Comparison of ENCODE assay signal across 9 cellular contexts in the genomic region with DNA sequence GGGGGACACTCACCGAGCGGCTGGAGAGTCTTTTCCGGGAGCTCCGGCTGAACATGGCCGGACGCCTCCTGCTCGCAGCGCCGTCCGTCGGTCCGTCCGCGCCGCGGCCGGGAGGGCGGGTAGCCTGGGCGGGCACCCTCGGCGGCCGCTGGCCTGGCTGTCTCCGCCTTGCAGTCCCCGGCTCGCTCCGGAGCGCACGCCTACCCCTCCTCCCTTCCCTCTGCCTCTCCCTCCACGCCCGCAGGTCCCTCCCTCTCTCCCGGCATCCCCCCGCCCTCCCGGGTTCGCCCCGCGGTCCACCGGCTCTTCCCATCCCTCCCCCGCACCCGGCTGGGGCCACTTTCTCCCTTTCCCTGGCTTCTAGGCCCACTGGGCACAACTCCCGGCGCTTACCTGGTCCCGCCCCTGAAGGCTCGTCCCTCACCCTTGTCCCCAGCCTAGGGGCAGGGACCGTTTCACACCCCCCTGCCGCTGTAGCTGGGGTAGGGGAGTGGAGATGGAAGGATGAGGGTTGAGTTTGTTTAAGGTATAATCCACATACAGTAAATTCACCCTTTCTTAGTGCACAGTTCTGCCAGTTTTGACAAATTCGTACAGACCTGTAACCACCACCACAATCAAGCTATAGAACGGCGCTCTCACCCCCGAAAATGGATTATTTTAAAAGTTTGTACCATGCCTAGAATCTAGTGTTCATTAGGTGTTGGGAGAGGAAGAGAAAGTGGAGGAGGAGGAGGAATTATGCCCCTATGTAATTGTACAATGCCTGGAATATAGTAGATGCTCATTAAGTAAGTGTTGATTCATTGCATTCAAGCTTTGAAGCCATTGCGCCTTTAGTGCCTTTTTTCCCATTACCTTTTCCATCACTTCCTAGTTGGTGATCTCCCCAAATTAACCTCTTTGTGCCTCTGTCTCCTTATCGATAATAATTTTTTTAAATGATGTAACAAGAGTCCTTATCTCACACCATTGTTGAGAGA.
DNase-seq lines count a peak whose midpoint lies in the region; ATAC-seq, FAIRE-seq and TF ChIP-seq lines count a peak whose summit lies in the region.
"Had no signal": no experiment of that assay in that cellular context is flagged by ENCODE, and none has a peak within 500 bp of the region (broad histone marks: within the 10 kb centered on the region; RNA-seq: fewer than 3 reads in every experiment).

No MANE protein-coding gene starts in this region.

- no peak for TF ChIP-seq CTCF in chondrocyte (IDR thresholded peaks at IDR 0.05)
- TF ChIP-seq CTCF in HepG2 (CRISPR knock-in tag; IDR thresholded peaks at IDR 0.05), result no peak

- H3K36me3 Mint-ChIP-seq in chondrocyte (ENCODE audit: low read depth), result no peaks in the 10 kb centered on the region
- H3K36me3 Mint-ChIP-seq in effector memory CD8-positive, alpha-beta T cell (ENCODE audit: insufficient read depth), result no peaks in the 10 kb centered on the region

- no peak for TF ChIP-seq RAD21 in HepG2 (CRISPR knock-in tag; IDR thresholded peaks at IDR 0.05)

- H2AFZ ChIP-seq in HepG2 (ENCODE audit: low read length), result no peak overlapping the region

- FAIRE-seq in HepG2 (lab: Jason Lieb, UNC), result no peak

- peak; percentile 2 for DNase-seq in stimulated activated CD4-positive, alpha-beta T cell treated with anti-CD3 and anti-CD28 coated beads, Interleukin-15, amount 100 ng/mL, for 24 hours
- DNase-seq in stimulated activated CD4-positive, alpha-beta T cell treated with anti-CD3 and anti-CD28 coated beads, Interleukin-2, amount 100 ng/mL, for 24 hours, result no peak
- DNase-seq in chondrocyte (ENCODE audit: low spot score) (peak; percentile 92), HepG2 (ENCODE audit: low spot score) (no peak)
- DNase-seq in effector memory CD8-positive, alpha-beta T cell, result no peak
- DNase-seq: T1000 had no signal

- POLR2A ChIA-PET in HepG2 (lab: Yijun Ruan, JAX), result no interaction called here

- no peaks in the 10 kb centered on the region for H3K27me3 Mint-ChIP-seq in chondrocyte (ENCODE audit: low read depth)
- H3K27me3 Mint-ChIP-seq in effector memory CD8-positive, alpha-beta T cell, result peaks cover 30 to 57% of the 10 kb centered on the region in 2 donors

- H3K36me3 ChIP-seq in HepG2 (replicated peaks in 1 of 2; ENCODE audit: control insufficient read depth in 1 of 2, insufficient read depth in 2 of 2, low read length in 2 of 2), result no peaks in the 10 kb centered on the region

- H3K9me3 ChIP-seq in HepG2 (ENCODE audit: low read length), result no peaks in the 10 kb centered on the region

- ATAC-seq in HepG2 (peak; percentile 81), GM19035 (IDR thresholded peaks at IDR 0.05; ENCODE audit: unreplicated experiment) (no peak), HG02623 (IDR thresholded peaks at IDR 0.05; ENCODE audit: unreplicated experiment) (no peak), HG03354 (IDR thresholded peaks at IDR 0.05; ENCODE audit: poor library complexity, severe bottlenecking, unreplicated experiment) (no peak)
- no peak for ATAC-seq in effector memory CD8-positive, alpha-beta T cell (replicated peaks)

- H3K27ac Mint-ChIP-seq in chondrocyte (ENCODE audit: unreplicated experiment), result peak overlapping the region; percentile 27
- no peak overlapping the region for H3K27ac Mint-ChIP-seq in effector memory CD8-positive, alpha-beta T cell

- no peaks in the 10 kb centered on the region for H3K4me1 ChIP-seq in HepG2 (ENCODE audit: insufficient read depth, low read length)

- no peaks in the 10 kb centered on the region for H3K9me3 Mint-ChIP-seq in chondrocyte (ENCODE audit: low read depth)
- H3K9me3 Mint-ChIP-seq in effector memory CD8-positive, alpha-beta T cell, result no peaks in the 10 kb centered on the region

- H3K4me3 ChIP-seq in HepG2 (replicated peaks in 1 of 3; ENCODE audit: insufficient read depth in 1 of 3, low read depth in 2 of 3, low read length in 3 of 3), result peak overlapping the region in 2 of 3 experiments; percentile 16 to 43; a peak in 2 of 6 replicates

- TF ChIP-seq EP300 in HepG2 (IDR thresholded peaks at IDR 0.05; ENCODE audit: low read depth in 2 of 2, low read length in 2 of 2) (no peak), HepG2 (CRISPR knock-in tag; IDR thresholded peaks at IDR 0.05; ENCODE audit: borderline replicate concordance) (no peak)

- no peak overlapping the region for H3K9ac ChIP-seq in HepG2 (ENCODE audit: insufficient read depth, low read depth, low read length)

- CTCF ChIA-PET in HepG2 (lab: Yijun Ruan, JAX; ENCODE audit: low intra/inter-chr PET ratio, low total read pairs), result no interaction called here

- peak overlapping the region; percentile 69 for H3K4me3 Mint-ChIP-seq in chondrocyte (ENCODE audit: unreplicated experiment)
- H3K4me3 Mint-ChIP-seq in effector memory CD8-positive, alpha-beta T cell, result no peak overlapping the region

- no peak overlapping the region for H3K27ac ChIP-seq in HepG2 (ENCODE audit: extremely low read length, insufficient read depth, low read length)

- no peaks in the 10 kb centered on the region for H4K20me1 ChIP-seq in HepG2 (ENCODE audit: insufficient read depth, low read length)

- H3K4me1 Mint-ChIP-seq in chondrocyte (ENCODE audit: low read depth), result peaks cover 40% of the 10 kb centered on the region
- H3K4me1 Mint-ChIP-seq in effector memory CD8-positive, alpha-beta T cell (ENCODE audit: low read depth in 2 of 2), result peaks cover 0 to 4% of the 10 kb centered on the region in 2 donors

- peak overlapping the region; percentile 42; the same call in 1 of the 2 replicates for H3K4me2 ChIP-seq in HepG2 (ENCODE audit: low read depth, low read length)

- BruUV-seq in HepG2 (replicated peaks; lab: Mats Ljungman, UMichigan), result no TSS peak

- intact Hi-C loops in HepG2 (cut with micrococcal nuclease; ENCODE audit: unreplicated experiment), result no loop called here

- no peak for TF ChIP-seq POLR2A in HepG2 (IDR thresholded peaks at IDR 0.05; ENCODE audit: insufficient read depth in 1 of 2, low read depth in 2 of 2, low read length in 2 of 2)

- whole genome bisulfite sequencing in HepG2 (ENCODE audit: low lambda C conversion rate), result 24% methylated on average over 23 of the region's 51 CpGs

- H3K27me3 ChIP-seq in HepG2 (ENCODE audit: control insufficient read depth in 1 of 2, insufficient read depth in 2 of 2, low read length in 2 of 2), result peaks cover 3 to 47% of the 10 kb centered on the region in 2 experiments

- no peaks in the 10 kb centered on the region for H3K79me2 ChIP-seq in HepG2 (ENCODE audit: insufficient read depth, low read length)

- in situ Hi-C loops in HepG2 (cut with HindIII; ENCODE audit: extremely low pct_ligation_motif_present, low pct_unique_long_range_greater_than_20kb), result no loop called here

TF ChIP-seq in HepG2, 621 proteins besides CTCF, POLR2A, EP300 and RAD21 (continues in another document):
- TF ChIP-seq, protein P1, sequence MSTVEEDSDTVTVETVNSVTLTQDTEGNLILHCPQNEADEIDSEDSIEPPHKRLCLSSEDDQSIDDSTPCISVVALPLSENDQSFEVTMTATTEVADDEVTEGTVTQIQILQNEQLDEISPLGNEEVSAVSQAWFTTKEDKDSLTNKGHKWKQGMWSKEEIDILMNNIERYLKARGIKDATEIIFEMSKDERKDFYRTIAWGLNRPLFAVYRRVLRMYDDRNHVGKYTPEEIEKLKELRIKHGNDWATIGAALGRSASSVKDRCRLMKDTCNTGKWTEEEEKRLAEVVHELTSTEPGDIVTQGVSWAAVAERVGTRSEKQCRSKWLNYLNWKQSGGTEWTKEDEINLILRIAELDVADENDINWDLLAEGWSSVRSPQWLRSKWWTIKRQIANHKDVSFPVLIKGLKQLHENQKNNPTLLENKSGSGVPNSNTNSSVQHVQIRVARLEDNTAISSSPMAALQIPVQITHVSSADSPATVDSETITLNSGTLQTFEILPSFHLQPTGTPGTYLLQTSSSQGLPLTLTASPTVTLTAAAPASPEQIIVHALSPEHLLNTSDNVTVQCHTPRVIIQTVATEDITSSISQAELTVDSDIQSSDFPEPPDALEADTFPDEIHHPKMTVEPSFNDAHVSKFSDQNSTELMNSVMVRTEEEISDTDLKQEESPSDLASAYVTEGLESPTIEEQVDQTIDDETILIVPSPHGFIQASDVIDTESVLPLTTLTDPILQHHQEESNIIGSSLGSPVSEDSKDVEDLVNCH (CRISPR knock-in tag; IDR thresholded peaks at IDR 0.05), result no peak
- TF ChIP-seq, protein P2, sequence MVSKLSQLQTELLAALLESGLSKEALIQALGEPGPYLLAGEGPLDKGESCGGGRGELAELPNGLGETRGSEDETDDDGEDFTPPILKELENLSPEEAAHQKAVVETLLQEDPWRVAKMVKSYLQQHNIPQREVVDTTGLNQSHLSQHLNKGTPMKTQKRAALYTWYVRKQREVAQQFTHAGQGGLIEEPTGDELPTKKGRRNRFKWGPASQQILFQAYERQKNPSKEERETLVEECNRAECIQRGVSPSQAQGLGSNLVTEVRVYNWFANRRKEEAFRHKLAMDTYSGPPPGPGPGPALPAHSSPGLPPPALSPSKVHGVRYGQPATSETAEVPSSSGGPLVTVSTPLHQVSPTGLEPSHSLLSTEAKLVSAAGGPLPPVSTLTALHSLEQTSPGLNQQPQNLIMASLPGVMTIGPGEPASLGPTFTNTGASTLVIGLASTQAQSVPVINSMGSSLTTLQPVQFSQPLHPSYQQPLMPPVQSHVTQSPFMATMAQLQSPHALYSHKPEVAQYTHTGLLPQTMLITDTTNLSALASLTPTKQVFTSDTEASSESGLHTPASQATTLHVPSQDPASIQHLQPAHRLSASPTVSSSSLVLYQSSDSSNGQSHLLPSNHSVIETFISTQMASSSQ (IDR thresholded peaks at IDR 0.05; ENCODE audit: low read depth), result no peak
- TF ChIP-seq, protein P2 (CRISPR knock-in tag; IDR thresholded peaks at IDR 0.05; ENCODE audit: borderline replicate concordance), result no peak
- no peak for TF ChIP-seq ELF3 (CRISPR knock-in tag; IDR thresholded peaks at IDR 0.05)

Comparison
In these comparisons a context has a peak if more than half of its experiments do, and no peak if none do; other contexts are left out.
1. DNase-seq: peak in stimulated activated CD4-positive, alpha-beta T cell treated with anti-CD3 and anti-CD28 coated beads, Interleukin-15, amount 100 ng/mL, for 24 hours (single experiment) and chondrocyte (single experiment); none in stimulated activated CD4-positive, alpha-beta T cell treated with anti-CD3 and anti-CD28 coated beads, Interleukin-2, amount 100 ng/mL, for 24 hours (0 of 2), HepG2 (single experiment) and effector memory CD8-positive, alpha-beta T cell (0 of 3).